1 cellular context compared by ENCODE assay signal in genomic region chr2:157874997-157875719, GRCh38.
TF ChIP-seq lines count a peak whose summit lies in the region.

No MANE protein-coding gene starts in this region.

TF ChIP-seq in H1, 55 proteins besides CTCF, POLR2A, EP300 and RAD21 (continued from another document):
- TF ChIP-seq MAX (IDR thresholded peaks at IDR 0.05) (no peak), SIRT6 (IDR thresholded peaks at IDR 0.05; ENCODE audit: low read length) (no peak), JUND (IDR thresholded peaks at IDR 0.05; ENCODE audit: low read length) (no peak), NANOG (IDR thresholded peaks at IDR 0.05; ENCODE audit: insufficient read depth, low read depth, low read length, poor library complexity, severe bottlenecking) (no peak), BCL11A (IDR thresholded peaks at IDR 0.05; ENCODE audit: low read depth in 2 of 2, low read length in 2 of 2) (no peak), BACH1 (IDR thresholded peaks at IDR 0.05; ENCODE audit: low read length) (no peak), JUN (IDR thresholded peaks at IDR 0.05; ENCODE audit: low read depth, low read length) (no peak), TCF12 (IDR thresholded peaks at IDR 0.05; ENCODE audit: low read depth, low read length) (no peak), E2F6 (IDR thresholded peaks at IDR 0.05) (no peak), ASH2L (IDR thresholded peaks at IDR 0.05; ENCODE audit: low read length) (peak; percentile 76), TAF1 (IDR thresholded peaks at IDR 0.05; ENCODE audit: low read depth, low read length) (peak; percentile 35; the same call in 1 of the 2 replicates), KDM1A (IDR thresholded peaks at IDR 0.05; ENCODE audit: borderline replicate concordance, low read length) (no peak), RBBP5 (IDR thresholded peaks at IDR 0.05; ENCODE audit: borderline replicate concordance, low read depth, low read length) (no peak; the same call in 1 of the 2 replicates), GTF2F1 (IDR thresholded peaks at IDR 0.05; ENCODE audit: borderline replicate concordance, low read depth, low read length) (no peak), CHD1 (IDR thresholded peaks at IDR 0.05; ENCODE audit: low read depth, low read length) (no peak), PHF8 (conservative IDR thresholded peaks at IDR 0.05; ENCODE audit: low read depth, low read length) (0 out of 2 replicates have a peak, but pooled peaks have one; percentile 20), CBX8 (IDR thresholded peaks at IDR 0.05; ENCODE audit: borderline replicate concordance, low read depth, low read length) (no peak), CEBPB (IDR thresholded peaks at IDR 0.05; ENCODE audit: low read depth, low read length) (no peak), HDAC6 (IDR thresholded peaks at IDR 0.05; ENCODE audit: low read depth, low read length) (no peak), TEAD4 (IDR thresholded peaks at IDR 0.05; ENCODE audit: low read depth, low read length) (peak; percentile 46; the same call in 1 of the 2 replicates), GABPA (IDR thresholded peaks at IDR 0.05; ENCODE audit: borderline replicate concordance, insufficient read depth, low read length) (no peak), NRF1 (IDR thresholded peaks at IDR 0.05; ENCODE audit: low read depth, low read length) (no peak)
TF ChIP-seq in H1: peak in this region for 4.
